In the genomic region with DNA sequence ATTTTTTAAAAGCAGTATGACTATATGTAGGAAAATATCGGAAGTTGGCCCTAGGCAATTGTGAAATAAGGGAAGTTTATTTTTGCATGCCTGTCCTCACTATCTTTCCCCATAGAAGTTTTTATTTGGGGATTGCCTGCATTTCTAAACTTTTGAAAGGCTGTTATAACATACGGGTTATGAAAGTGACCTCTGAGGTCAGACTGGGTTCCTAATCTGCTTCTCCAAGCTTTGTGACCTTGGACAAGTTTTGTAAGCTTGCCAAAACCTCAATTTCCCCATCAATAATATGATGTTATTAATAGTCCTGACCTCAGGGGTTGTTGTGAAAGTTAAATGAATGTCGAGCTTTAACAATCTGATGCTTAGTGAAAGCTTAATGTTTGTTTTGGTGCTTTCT, we compare ENCODE assay signal across 22 cellular contexts.
DNase-seq lines count a peak whose midpoint lies in the region; ATAC-seq and TF ChIP-seq lines count a peak whose summit lies in the region.
"Had no signal": no experiment of that assay in that cellular context is flagged by ENCODE, and none has a peak within 500 bp of the region (broad histone marks: within the 10 kb centered on the region; RNA-seq: fewer than 3 reads in every experiment).

No MANE protein-coding gene starts in this region.

- no peak for ATAC-seq in HG03045 (IDR thresholded peaks at IDR 0.05; ENCODE audit: unreplicated experiment)
- ATAC-seq: GM23338, K562 had no signal

- DNase-seq in SIG-M5 treated with dmso at 0.1 percent for 504 hours (lab: John Stamatoyannopoulos, UW; ENCODE audit: unreplicated experiment) = peak; percentile 78
- no peak for DNase-seq in SIG-M5 (lab: John Stamatoyannopoulos, UW)
- DNase-seq in NB4 (ENCODE audit: low read depth) = peak; percentile 84
- DNase-seq in SKM-1 treated with dmso at 0.1 percent for 144 hours (lab: John Stamatoyannopoulos, UW; ENCODE audit: unreplicated experiment) = peak; percentile 59
- DNase-seq in fibroblast of villous mesenchyme (ENCODE audit: low read depth) = peak; percentile 5
- no peak for DNase-seq in NCI-H446 treated with DMSO at 0.1 percent for 48 hours (lab: John Stamatoyannopoulos, UW)
- DNase-seq in NCI-H187 treated with DMSO at 0.1 percent for 48 hours (lab: John Stamatoyannopoulos, UW) = no peak
- DNase-seq: AML-193; GDM1; HCEC 1CT; NCI-H1092; NCI-H146; NCI-H2081; NCI-H2171 treated with DMSO at 0.1 percent for 48 hours; NCI-H446; NK-92 treated with Interleukin-12 subunit alpha and Interleukin-12 subunit beta, amount 100 ng/mL, for 24 hours; PC-9; SW 1271 had no signal

- no peak for TF ChIP-seq POLR2A in NB4 (IDR thresholded peaks at IDR 0.05; ENCODE audit: extremely low read depth, insufficient read length)

- TF ChIP-seq CTCF in NB4 (IDR thresholded peaks at IDR 0.05; ENCODE audit: low read depth, low read length) = no peak
- no peak for TF ChIP-seq CTCF in fibroblast of villous mesenchyme (IDR thresholded peaks at IDR 0.05; ENCODE audit: insufficient read depth, low read depth, low read length)

- no peak overlapping the region for H3K4me3 ChIP-seq in NB4 (ENCODE audit: low read depth, low read length)
- no peak overlapping the region for H3K4me3 ChIP-seq in fibroblast of villous mesenchyme (ENCODE audit: low read depth, low read length)
- H3K4me3 ChIP-seq: GM23338, K562, PC-9, SJSA1 had no signal

Comparison
In these comparisons a context has a peak if more than half of its experiments do, and no peak if none do; other contexts are left out.
1. DNase-seq: peak in SIG-M5 treated with dmso at 0.1 percent for 504 hours (single experiment), NB4 (single experiment), SKM-1 treated with dmso at 0.1 percent for 144 hours (single experiment) and fibroblast of villous mesenchyme (single experiment); none in SIG-M5 (single experiment), NCI-H446 treated with DMSO at 0.1 percent for 48 hours (single experiment) and NCI-H187 treated with DMSO at 0.1 percent for 48 hours (single experiment).